ENCODE assay signal across 1 cellular context in the genomic region with DNA sequence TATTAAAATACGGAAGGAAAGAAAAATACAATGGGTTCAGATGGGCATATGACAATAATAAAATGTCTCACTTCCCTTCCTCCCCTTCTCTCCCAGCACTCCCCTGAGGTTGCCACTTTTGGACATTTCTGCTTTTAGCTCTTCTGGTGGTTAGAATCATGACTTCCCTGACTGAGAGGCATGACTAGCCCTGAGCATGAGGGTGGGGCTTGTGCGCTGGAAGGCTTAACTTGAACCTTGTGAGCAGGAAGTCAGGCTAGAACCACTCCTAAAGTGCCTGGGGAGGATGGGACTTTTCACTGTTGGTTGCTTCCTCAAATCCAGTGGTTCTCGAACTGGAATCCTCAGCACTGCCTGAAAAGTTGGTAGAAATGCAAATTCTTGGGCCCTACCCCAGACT.
TF ChIP-seq lines count a peak whose summit lies in the region.

No MANE protein-coding gene starts in this region.

TF ChIP-seq in HCT116, 20 proteins besides CTCF, POLR2A, EP300 and RAD21 (continued from another document):
- TF ChIP-seq, protein P1, sequence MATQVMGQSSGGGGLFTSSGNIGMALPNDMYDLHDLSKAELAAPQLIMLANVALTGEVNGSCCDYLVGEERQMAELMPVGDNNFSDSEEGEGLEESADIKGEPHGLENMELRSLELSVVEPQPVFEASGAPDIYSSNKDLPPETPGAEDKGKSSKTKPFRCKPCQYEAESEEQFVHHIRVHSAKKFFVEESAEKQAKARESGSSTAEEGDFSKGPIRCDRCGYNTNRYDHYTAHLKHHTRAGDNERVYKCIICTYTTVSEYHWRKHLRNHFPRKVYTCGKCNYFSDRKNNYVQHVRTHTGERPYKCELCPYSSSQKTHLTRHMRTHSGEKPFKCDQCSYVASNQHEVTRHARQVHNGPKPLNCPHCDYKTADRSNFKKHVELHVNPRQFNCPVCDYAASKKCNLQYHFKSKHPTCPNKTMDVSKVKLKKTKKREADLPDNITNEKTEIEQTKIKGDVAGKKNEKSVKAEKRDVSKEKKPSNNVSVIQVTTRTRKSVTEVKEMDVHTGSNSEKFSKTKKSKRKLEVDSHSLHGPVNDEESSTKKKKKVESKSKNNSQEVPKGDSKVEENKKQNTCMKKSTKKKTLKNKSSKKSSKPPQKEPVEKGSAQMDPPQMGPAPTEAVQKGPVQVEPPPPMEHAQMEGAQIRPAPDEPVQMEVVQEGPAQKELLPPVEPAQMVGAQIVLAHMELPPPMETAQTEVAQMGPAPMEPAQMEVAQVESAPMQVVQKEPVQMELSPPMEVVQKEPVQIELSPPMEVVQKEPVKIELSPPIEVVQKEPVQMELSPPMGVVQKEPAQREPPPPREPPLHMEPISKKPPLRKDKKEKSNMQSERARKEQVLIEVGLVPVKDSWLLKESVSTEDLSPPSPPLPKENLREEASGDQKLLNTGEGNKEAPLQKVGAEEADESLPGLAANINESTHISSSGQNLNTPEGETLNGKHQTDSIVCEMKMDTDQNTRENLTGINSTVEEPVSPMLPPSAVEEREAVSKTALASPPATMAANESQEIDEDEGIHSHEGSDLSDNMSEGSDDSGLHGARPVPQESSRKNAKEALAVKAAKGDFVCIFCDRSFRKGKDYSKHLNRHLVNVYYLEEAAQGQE (IDR thresholded peaks at IDR 0.05; ENCODE audit: low read depth), result no peak
- TF ChIP-seq YY1 (IDR thresholded peaks at IDR 0.05; ENCODE audit: extremely low read depth, insufficient replicate concordance, low read depth, low read length), result no peak
- TF ChIP-seq ZFX (IDR thresholded peaks at IDR 0.05), result no peak
- TF ChIP-seq TCF7L2 (IDR thresholded peaks at IDR 0.05; ENCODE audit: borderline replicate concordance, extremely low read depth, insufficient read depth, insufficient read length), result no peak
- TF ChIP-seq, protein P2, sequence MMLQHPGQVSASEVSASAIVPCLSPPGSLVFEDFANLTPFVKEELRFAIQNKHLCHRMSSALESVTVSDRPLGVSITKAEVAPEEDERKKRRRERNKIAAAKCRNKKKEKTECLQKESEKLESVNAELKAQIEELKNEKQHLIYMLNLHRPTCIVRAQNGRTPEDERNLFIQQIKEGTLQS (IDR thresholded peaks at IDR 0.05), result no peak
- no peak for TF ChIP-seq EZH2phosphoT487 (IDR thresholded peaks at IDR 0.05; ENCODE audit: borderline replicate concordance)
